ENCODE assay signal across 8 cellular contexts in genomic region chr6:28864321-28864923, GRCh38. TPM values are rescaled to one million over a fixed set of nuclear protein-coding genes. Genes with fewer than 3 reads are reported as not detected.
DNase-seq lines count a peak whose midpoint lies in the region; TF ChIP-seq lines count a peak whose summit lies in the region.

No MANE protein-coding gene starts in this region.

- H3K27ac ChIP-seq in KOPT-K1 (ENCODE audit: low read depth, low read length, poor library complexity, severe bottlenecking) (peak overlapping the region; percentile 94), colonic mucosa (peak overlapping the region; percentile 74)

- intact Hi-C loops in CD14-positive monocyte (cut with micrococcal nuclease) = loop anchor here in 1 of 2 donors (10.0 kb wide), 1 partner anchor 120 kb away; no protein-coding TSS in a partner anchor
- intact Hi-C loops in colonic mucosa (cut with DNase I) = no loop called here

- peak overlapping the region; percentile 75 for H3K4me3 ChIP-seq in colonic mucosa

- H3K4me1 Mint-ChIP-seq in CD14-positive monocyte = peaks cover 39% of the 10 kb centered on the region
- H3K4me1 Mint-ChIP-seq in nephron = peaks cover 24% of the 10 kb centered on the region

- peaks cover 9 to 29% (median 23%) of the 10 kb centered on the region in 7 donors for H3K9me3 Mint-ChIP-seq in CD14-positive monocyte
- peaks cover 6% of the 10 kb centered on the region for H3K9me3 Mint-ChIP-seq in nephron

- H3K27me3 ChIP-seq in colonic mucosa = no peaks in the 10 kb centered on the region

- H3K9me3 ChIP-seq in KOPT-K1 (ENCODE audit: insufficient read depth, low read length, poor library complexity, severe bottlenecking) = no peaks in the 10 kb centered on the region
- no peaks in the 10 kb centered on the region for H3K9me3 ChIP-seq in colonic mucosa

- TF ChIP-seq CTCF in CD14-positive monocyte (IDR thresholded peaks at IDR 0.05) = no peak
- TF ChIP-seq CTCF in colonic mucosa (IDR thresholded peaks at IDR 0.05) = no peak
- peak in 2 of 3 experiments; percentile 10 to 12 for TF ChIP-seq CTCF in nephron (IDR thresholded peaks at IDR 0.05; ENCODE audit: unreplicated experiment in 3 of 3)

- H3K4me3 Mint-ChIP-seq in CD14-positive monocyte (peak overlapping the region; percentile 90 to 97), nephron (peak overlapping the region; percentile 88 to 94 (median 93))

- no peak for DNase-seq in CD14-positive monocyte (ENCODE audit: low spot score)
- peak; percentile 82 for DNase-seq in colonic mucosa
- no peak for DNase-seq in NK-92 (lab: John Stamatoyannopoulos, UW; ENCODE audit: unreplicated experiment)
- DNase-seq in NCI-H345 treated with DMSO at 0.1 percent for 48 hours (lab: John Stamatoyannopoulos, UW; ENCODE audit: unreplicated experiment) = no peak
- no peak for DNase-seq in effector CD8-positive, alpha-beta T cell (lab: John Stamatoyannopoulos, UW)
- DNase-seq in NCI-H1436 treated with DMSO at 0.1 percent for 48 hours (lab: John Stamatoyannopoulos, UW) = no peak

- H3K36me3 Mint-ChIP-seq in CD14-positive monocyte (peaks cover 0 to 4% of the 10 kb centered on the region in 2 donors), nephron (ENCODE audit: low read depth) (no peaks in the 10 kb centered on the region)

- no peaks in the 10 kb centered on the region for H3K36me3 ChIP-seq in KOPT-K1 (ENCODE audit: insufficient read depth, low read length)
- H3K36me3 ChIP-seq in colonic mucosa = no peaks in the 10 kb centered on the region

- H3K4me1 ChIP-seq in colonic mucosa = peaks cover 4% of the 10 kb centered on the region

- H3K27me3 Mint-ChIP-seq in CD14-positive monocyte (ENCODE audit: low read depth in 3 of 3) (peaks cover 25 to 36% (median 29%) of the 10 kb centered on the region in 3 donors), nephron (ENCODE audit: low read depth) (peaks cover 10% of the 10 kb centered on the region)

- H3K27ac Mint-ChIP-seq in CD14-positive monocyte (peak overlapping the region in 1 of 7 donors; percentile 18), nephron (peak overlapping the region; percentile 66 to 82 (median 74))

- H3K9ac ChIP-seq in colonic mucosa (ENCODE audit: low read depth in 2 of 2, low read length in 2 of 2) = peak overlapping the region; percentile 62 to 82

RNA-seq across cellular contexts. Expression of gene TRIM27, which starts 59.4 kb away (rescaled TPM):
- polyA plus RNA-seq in CD14-positive monocyte = 10 to 100 TPM; 42.2 to 44.0 TPM
- 10 to 100 TPM; 26.9 to 47.7 TPM for total RNA-seq in colonic mucosa

Comparison
In these comparisons a context has a peak if more than half of its experiments do, and no peak if none do; other contexts are left out.
1. CTCF ChIP-seq: peak in nephron (2 of 3); none in CD14-positive monocyte (single experiment) and colonic mucosa (single experiment).